8 cellular contexts compared by ENCODE assay signal in the genomic region with DNA sequence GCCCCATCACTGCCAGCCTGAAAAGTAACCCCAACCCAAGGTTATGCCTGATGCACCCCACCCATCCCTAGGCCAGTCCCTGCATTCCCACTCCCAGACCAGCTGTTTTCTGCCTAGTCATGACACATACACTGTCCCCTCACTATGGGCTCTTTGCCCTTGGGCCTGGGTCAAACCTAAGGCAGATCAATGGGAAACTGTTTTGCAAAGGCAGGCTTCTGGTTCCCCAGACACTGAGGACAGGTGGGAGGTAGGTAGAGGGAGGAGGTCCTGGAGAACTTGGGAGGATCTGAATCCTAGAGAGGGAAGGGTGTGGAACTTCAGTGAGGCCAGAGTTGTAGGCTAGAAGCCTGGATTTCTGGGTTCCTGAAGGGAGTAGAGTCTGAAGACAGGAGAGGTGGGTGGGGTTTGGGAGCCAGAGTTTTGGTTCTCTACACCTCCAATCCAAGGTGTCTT. TPM values are rescaled to one million over a fixed set of nuclear protein-coding genes. Genes with fewer than 3 reads are reported as not detected.
DNase-seq lines count a peak whose midpoint lies in the region; ATAC-seq and TF ChIP-seq lines count a peak whose summit lies in the region.

No MANE protein-coding gene starts in this region.

- DNase-seq in activated CD8-positive, alpha-beta T cell treated with anti-CD3 and anti-CD28 coated beads, Interleukin-2, amount 10 ng/mL, durations not matched to agents 7 days and 5 days: no peak
- DNase-seq in hepatocyte (ENCODE audit: low spot score): no peak
- DNase-seq in smooth muscle cell (lab: John Stamatoyannopoulos, UW; ENCODE audit: unreplicated experiment): no peak
- DNase-seq in posterior vena cava (ENCODE audit: low spot score): no peak
- DNase-seq in kidney tubule cell (ENCODE audit: low spot score): no peak

- peaks cover 56% of the 10 kb centered on the region for H3K79me2 ChIP-seq in hepatocyte
- H3K79me2 ChIP-seq in smooth muscle cell (ENCODE audit: low read depth): peaks cover 47% of the 10 kb centered on the region

- H3K9me3 ChIP-seq in HEK293 (ENCODE audit: control insufficient read depth, insufficient read depth, low read depth, low read length): no peaks in the 10 kb centered on the region
- H3K9me3 ChIP-seq in hepatocyte (ENCODE audit: low read depth): no peaks in the 10 kb centered on the region
- H3K9me3 ChIP-seq in smooth muscle cell (replicated peaks; ENCODE audit: low read depth): no peaks in the 10 kb centered on the region

- H3K4me1 Mint-ChIP-seq in activated CD8-positive, alpha-beta T cell treated with anti-CD3 and anti-CD28 coated beads, Interleukin-2, amount 10 ng/mL, durations not matched to agents 7 days and 5 days (ENCODE audit: low read depth): peaks cover 74% of the 10 kb centered on the region

- H3K27me3 Mint-ChIP-seq in activated CD8-positive, alpha-beta T cell treated with anti-CD3 and anti-CD28 coated beads, Interleukin-2, amount 10 ng/mL, durations not matched to agents 7 days and 5 days (ENCODE audit: low read depth): no peaks in the 10 kb centered on the region

- H3K4me1 ChIP-seq in HEK293 (ENCODE audit: control insufficient read depth, insufficient read depth, low read length): peaks cover 30% of the 10 kb centered on the region
- peaks cover 43% of the 10 kb centered on the region for H3K4me1 ChIP-seq in hepatocyte (ENCODE audit: insufficient read depth)
- peaks cover 42% of the 10 kb centered on the region for H3K4me1 ChIP-seq in smooth muscle cell (ENCODE audit: low read depth)

- H2AFZ ChIP-seq in hepatocyte (no peak overlapping the region), smooth muscle cell (ENCODE audit: low read depth) (no peak overlapping the region)

- peak overlapping the region; percentile 52 for H3K27ac ChIP-seq in HEK293 (ENCODE audit: extremely low read depth, low read depth, low read length)
- H3K27ac ChIP-seq in hepatocyte: peak overlapping the region; percentile 99
- peak overlapping the region; percentile 84 for H3K27ac ChIP-seq in smooth muscle cell (ENCODE audit: low read depth)

- H3K27ac Mint-ChIP-seq in activated CD8-positive, alpha-beta T cell treated with anti-CD3 and anti-CD28 coated beads, Interleukin-2, amount 10 ng/mL, durations not matched to agents 7 days and 5 days: peak overlapping the region; percentile 96

- H3K36me3 ChIP-seq in HEK293 (ENCODE audit: control insufficient read depth in 2 of 2, insufficient read depth in 1 of 2, low read length in 2 of 2) (peaks cover 12 to 39% of the 10 kb centered on the region in 2 experiments; a peak in 2 of 3 replicates), hepatocyte (replicated peaks; ENCODE audit: insufficient read depth, low read depth) (no peaks in the 10 kb centered on the region), smooth muscle cell (ENCODE audit: low read depth) (no peaks in the 10 kb centered on the region)

- intact Hi-C loops in posterior vena cava (cut with DNase I): loop anchor here in 1 of 2 donors (10.0 kb wide), 1 partner anchor 61 kb away; a partner anchor contains a TSS

- H4K20me1 ChIP-seq in hepatocyte (ENCODE audit: insufficient read depth, poor library complexity, severe bottlenecking) (peaks cover 15% of the 10 kb centered on the region), smooth muscle cell (ENCODE audit: low read depth) (peaks cover 45% of the 10 kb centered on the region)

- no peaks in the 10 kb centered on the region for H3K27me3 ChIP-seq in hepatocyte
- no peaks in the 10 kb centered on the region for H3K27me3 ChIP-seq in smooth muscle cell (ENCODE audit: low read depth)

- H3K4me2 ChIP-seq in hepatocyte (peak overlapping the region; percentile 91), smooth muscle cell (peak overlapping the region; percentile 100)

- POLR2A ChIA-PET in HEK293 (lab: Yijun Ruan, JAX): interaction anchor here (0.8 to 6.8 kb wide), 8 partner anchors 30 to 129 kb away, joined by 3 to 102 read pairs (median 7); a partner anchor contains a TSS
- POLR2A ChIA-PET in activated CD8-positive, alpha-beta T cell treated with anti-CD3 and anti-CD28 coated beads, Interleukin-2, amount 10 ng/mL, durations not matched to agents 7 days and 5 days (lab: Charles Lee): interaction anchor here (0.7 to 5.1 kb wide), 4 partner anchors 17 to 93 kb away, joined by 4 to 33 read pairs (median 5); a partner anchor contains a TSS

- ATAC-seq in activated CD8-positive, alpha-beta T cell treated with anti-CD3 and anti-CD28 coated beads, Interleukin-2, amount 10 ng/mL, durations not matched to agents 7 days and 5 days: no peak
- ATAC-seq in HG03196 (IDR thresholded peaks at IDR 0.05; ENCODE audit: unreplicated experiment) (no peak), HG03025 (IDR thresholded peaks at IDR 0.05; ENCODE audit: low FRiP score, unreplicated experiment) (no peak)

- H3K9me3 Mint-ChIP-seq in activated CD8-positive, alpha-beta T cell treated with anti-CD3 and anti-CD28 coated beads, Interleukin-2, amount 10 ng/mL, durations not matched to agents 7 days and 5 days (ENCODE audit: insufficient read depth): no peaks in the 10 kb centered on the region

- CTCF ChIA-PET in HEK293 (lab: Yijun Ruan, JAX): interaction anchor here (0.9 to 1.3 kb wide), 4 partner anchors 36 to 130 kb away, joined by 3 to 7 read pairs (median 4); a partner anchor contains a TSS
- CTCF ChIA-PET in activated CD8-positive, alpha-beta T cell treated with anti-CD3 and anti-CD28 coated beads, Interleukin-2, amount 10 ng/mL, durations not matched to agents 7 days and 5 days (lab: Charles Lee): interaction anchor here (0.7 to 9.7 kb wide), 3 partner anchors 31 to 44 kb away, joined by 3 to 118 read pairs (median 3); no protein-coding TSS in a partner anchor

- H3K4me3 Mint-ChIP-seq in activated CD8-positive, alpha-beta T cell treated with anti-CD3 and anti-CD28 coated beads, Interleukin-2, amount 10 ng/mL, durations not matched to agents 7 days and 5 days: peak overlapping the region; percentile 92

- peaks cover 60% of the 10 kb centered on the region for H3K36me3 Mint-ChIP-seq in activated CD8-positive, alpha-beta T cell treated with anti-CD3 and anti-CD28 coated beads, Interleukin-2, amount 10 ng/mL, durations not matched to agents 7 days and 5 days (ENCODE audit: low read depth)

- H3K4me3 ChIP-seq in HEK293 (ENCODE audit: low read depth, low read length) (peak overlapping the region; percentile 64), hepatocyte (peak overlapping the region; percentile 99), smooth muscle cell (peak overlapping the region; percentile 99)

- H3F3A ChIP-seq in smooth muscle cell (ENCODE audit: low read depth): peaks cover 60% of the 10 kb centered on the region

- TF ChIP-seq CTCF in HEK293 (tag by site-specific recombination; IDR thresholded peaks at IDR 0.05) (no peak), hepatocyte (IDR thresholded peaks at IDR 0.05; ENCODE audit: poor library complexity) (no peak), smooth muscle cell (IDR thresholded peaks at IDR 0.05; ENCODE audit: borderline replicate concordance, insufficient read depth, poor library complexity, severe bottlenecking) (no peak)

- H3K9me2 ChIP-seq in hepatocyte (replicated peaks; ENCODE audit: insufficient read depth): no peaks in the 10 kb centered on the region

- H3K9ac ChIP-seq in smooth muscle cell (ENCODE audit: low read depth): peak overlapping the region; percentile 89

TF ChIP-seq in HEK293, 187 proteins besides CTCF, POLR2A, EP300 and RAD21 (continues in another document):
- TF ChIP-seq ZEB2 (tag by site-specific recombination; IDR thresholded peaks at IDR 0.05) (no peak), IKZF3 (tag by site-specific recombination; IDR thresholded peaks at IDR 0.05) (no peak)
- TF ChIP-seq, protein P1, sequence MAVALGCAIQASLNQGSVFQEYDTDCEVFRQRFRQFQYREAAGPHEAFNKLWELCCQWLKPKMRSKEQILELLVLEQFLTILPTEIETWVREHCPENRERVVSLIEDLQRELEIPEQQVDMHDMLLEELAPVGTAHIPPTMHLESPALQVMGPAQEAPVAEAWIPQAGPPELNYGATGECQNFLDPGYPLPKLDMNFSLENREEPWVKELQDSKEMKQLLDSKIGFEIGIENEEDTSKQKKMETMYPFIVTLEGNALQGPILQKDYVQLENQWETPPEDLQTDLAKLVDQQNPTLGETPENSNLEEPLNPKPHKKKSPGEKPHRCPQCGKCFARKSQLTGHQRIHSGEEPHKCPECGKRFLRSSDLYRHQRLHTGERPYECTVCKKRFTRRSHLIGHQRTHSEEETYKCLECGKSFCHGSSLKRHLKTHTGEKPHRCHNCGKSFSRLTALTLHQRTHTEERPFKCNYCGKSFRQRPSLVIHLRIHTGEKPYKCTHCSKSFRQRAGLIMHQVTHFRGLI (tag by site-specific recombination; IDR thresholded peaks at IDR 0.05): no peak

RNA-seq across cellular contexts. Expression of a gene that starts 2.1 kb away (rescaled TPM):
- 100 to 1,000 TPM; 617 to 651 TPM for total RNA-seq in activated CD8-positive, alpha-beta T cell treated with anti-CD3 and anti-CD28 coated beads, Interleukin-2, amount 10 ng/mL, durations not matched to agents 7 days and 5 days
- total RNA-seq in hepatocyte (454 and 463 TPM in 2 replicates), smooth muscle cell (373 and 417 TPM in 2 replicates), posterior vena cava (100 to 1,000 TPM; 272 to 402 TPM)
- polyA plus RNA-seq in hepatocyte (555 and 599 TPM in 2 replicates), smooth muscle cell (610 and 628 TPM in 2 replicates)

RNA-seq across cellular contexts. Expression of a gene that starts 5.2 kb away (rescaled TPM):
- total RNA-seq in activated CD8-positive, alpha-beta T cell treated with anti-CD3 and anti-CD28 coated beads, Interleukin-2, amount 10 ng/mL, durations not matched to agents 7 days and 5 days: 10 to 100 TPM; 31.9 to 33.7 TPM
- total RNA-seq in hepatocyte (93.8 and 108 TPM in 2 replicates), smooth muscle cell (62.9 and 104 TPM in 2 replicates), posterior vena cava (10 to 100 TPM; 88.3 to 97.4 TPM)
- polyA plus RNA-seq in hepatocyte (137 and 157 TPM in 2 replicates), smooth muscle cell (122 and 134 TPM in 2 replicates)

RNA-seq across cellular contexts. Expression of a gene that starts 5.5 kb away (rescaled TPM):
- 10 to 100 TPM; 64.8 to 73.6 TPM for total RNA-seq in activated CD8-positive, alpha-beta T cell treated with anti-CD3 and anti-CD28 coated beads, Interleukin-2, amount 10 ng/mL, durations not matched to agents 7 days and 5 days
- total RNA-seq in hepatocyte (6.4 and 7.9 TPM in 2 replicates), smooth muscle cell (10.6 and 15.4 TPM in 2 replicates), posterior vena cava (1 to 10 TPM; 7.7 to 9.8 TPM)
- polyA plus RNA-seq in hepatocyte (4.9 and 8.5 TPM in 2 replicates), smooth muscle cell (4.7 and 10.5 TPM in 2 replicates)

RNA-seq across cellular contexts. Expression of a gene that starts 11.1 kb away (rescaled TPM):
- under 1 TPM; 0.71 to 0.91 TPM for total RNA-seq in activated CD8-positive, alpha-beta T cell treated with anti-CD3 and anti-CD28 coated beads, Interleukin-2, amount 10 ng/mL, durations not matched to agents 7 days and 5 days
- not detected in 2 replicates for total RNA-seq in hepatocyte
- polyA plus RNA-seq in hepatocyte: 0.33 TPM in 1 of 2 replicates, not detected in the other
- total RNA-seq in smooth muscle cell: 0.09 TPM in 1 of 2 replicates, not detected in the other
- 1.1 TPM in 1 of 2 replicates, not detected in the other for polyA plus RNA-seq in smooth muscle cell
- 1 to 10 TPM in 1 of 2 donors, under 1 TPM in 1; 0.52 to 1.1 TPM for total RNA-seq in posterior vena cava

RNA-seq across cellular contexts. Expression of a gene that starts 12.7 kb away (rescaled TPM):
- under 1 TPM in 1 of 2 experiments, not detected in 1; 0.26 TPM for total RNA-seq in activated CD8-positive, alpha-beta T cell treated with anti-CD3 and anti-CD28 coated beads, Interleukin-2, amount 10 ng/mL, durations not matched to agents 7 days and 5 days
- total RNA-seq in hepatocyte: not detected in 2 replicates
- 0.30 and 0.39 TPM in 2 replicates for polyA plus RNA-seq in hepatocyte
- 3.8 and 5.2 TPM in 2 replicates for total RNA-seq in smooth muscle cell
- 3.9 and 7.2 TPM in 2 replicates for polyA plus RNA-seq in smooth muscle cell
- not detected for total RNA-seq in posterior vena cava
